In genomic region chr6:11343963-11344714, GRCh38 we compare ENCODE assay signal across 14 cellular contexts.
A peak's percentile ranks its signal among the peaks of the same experiment; 100 is the strongest.
DNase-seq lines count a peak whose midpoint lies in the region; ATAC-seq and TF ChIP-seq lines count a peak whose summit lies in the region.
"Had no signal": no experiment of that assay in that cellular context is flagged by ENCODE, and none has a peak within 500 bp of the region (broad histone marks: within the 10 kb centered on the region; RNA-seq: fewer than 3 reads in every experiment).

No MANE protein-coding gene starts in this region.

- H3K27ac Mint-ChIP-seq in T-helper 17 cell, result peak overlapping the region; percentile 86
- H3K27ac Mint-ChIP-seq: dendritic cell treated with granulocyte-macrophage colony-stimulating factor and Interleukin-4, amounts not matched to agents 40 ng/mL and 50 ng/mL, for 4 days had no signal

- TF ChIP-seq EP300 in stomach (IDR thresholded peaks at IDR 0.05), result no peak

- TF ChIP-seq POLR2A in stomach (IDR thresholded peaks at IDR 0.05), result no peak

- H3K36me3 Mint-ChIP-seq in T-helper 17 cell (ENCODE audit: low read depth), result peaks cover 17% of the 10 kb centered on the region

- TF ChIP-seq CTCF in left lung (IDR thresholded peaks at IDR 0.05) (no peak), stomach (IDR thresholded peaks at IDR 0.05) (no peak)

- peak; percentile 17 for DNase-seq in activated CD8-positive, alpha-beta memory T cell treated with anti-CD3 and anti-CD28 coated beads, Interleukin-2, amount 50 U/mL, for 48 hours
- no peak for DNase-seq in activated CD8-positive, alpha-beta memory T cell treated with anti-CD3 and anti-CD28 coated beads for 24 hours
- DNase-seq in T-helper 17 cell (no peak), left lung (no peak), stomach (peak; percentile 39), NCI-H1436 (lab: John Stamatoyannopoulos, UW) (no peak), middle frontal gyrus (ENCODE audit: extremely low spot score, low spot score) (no peak), RPMI8226 (no peak)
- DNase-seq: NCI-H748 treated with DMSO at 0.1 percent for 48 hours; stimulated activated CD4-positive, alpha-beta T cell treated with anti-CD3 and anti-CD28 coated beads, Interleukin-4, amount 100 ng/mL, for 1 hour had no signal

- intact Hi-C loops in left lung (cut with DNase I), result no loop called here
- intact Hi-C loops in stomach (cut with DNase I; ENCODE audit: low total_unique reads), result no loop called here

- no peak overlapping the region for H3K4me3 ChIP-seq in left lung
- H3K4me3 ChIP-seq in stomach, result no peak overlapping the region
- H3K4me3 ChIP-seq: prostate gland, SK-N-MC had no signal

- H3K36me3 ChIP-seq in left lung (no peaks in the 10 kb centered on the region), stomach (no peaks in the 10 kb centered on the region)
- H3K36me3 ChIP-seq: prostate gland had no signal

- peak overlapping the region; percentile 14 to 63 for H3K27ac ChIP-seq in left lung
- H3K27ac ChIP-seq in stomach, result peak overlapping the region in 1 of 5 donors; percentile 7
- H3K27ac ChIP-seq: HL-60, prostate gland, SK-N-MC had no signal

- peak; percentile 65 for ATAC-seq in T-helper 17 cell
- peak; percentile 93 for ATAC-seq in left lung

- H3K9me3 ChIP-seq in T-helper 17 cell (ENCODE audit: control insufficient read depth, low read length, poor library complexity, severe bottlenecking) (no peaks in the 10 kb centered on the region), left lung (no peaks in the 10 kb centered on the region), stomach (peaks cover 0 to 10% (median 0%) of the 10 kb centered on the region in 4 donors)
- H3K9me3 ChIP-seq: prostate gland had no signal

- H3K4me1 Mint-ChIP-seq in T-helper 17 cell, result peaks cover 47% of the 10 kb centered on the region

- H3K4me1 ChIP-seq in left lung (peaks cover 0 to 34% of the 10 kb centered on the region in 2 donors), stomach (no peaks in the 10 kb centered on the region)
- H3K4me1 ChIP-seq: prostate gland had no signal

- H3K27me3 ChIP-seq in left lung (no peaks in the 10 kb centered on the region), stomach (no peaks in the 10 kb centered on the region)

- H3K27me3 Mint-ChIP-seq in T-helper 17 cell, result no peaks in the 10 kb centered on the region

- 55 to 70% (median 63%) methylated on average over 6 of the region's 6 CpGs for WGBS in stomach, 5 donors

- H3K4me3 Mint-ChIP-seq in T-helper 17 cell, result no peak overlapping the region
- H3K4me3 Mint-ChIP-seq: dendritic cell treated with granulocyte-macrophage colony-stimulating factor and Interleukin-4, amounts not matched to agents 40 ng/mL and 50 ng/mL, for 4 days had no signal

Comparison
In these comparisons a context has a peak if more than half of its experiments do, and no peak if none do; other contexts are left out.
1. DNase-seq: peak in activated CD8-positive, alpha-beta memory T cell treated with anti-CD3 and anti-CD28 coated beads, Interleukin-2, amount 50 U/mL, for 48 hours (single experiment) and stomach (single experiment); none in activated CD8-positive, alpha-beta memory T cell treated with anti-CD3 and anti-CD28 coated beads for 24 hours (single experiment), T-helper 17 cell (0 of 3), left lung (0 of 2), NCI-H1436 (single experiment), middle frontal gyrus (single experiment) and RPMI8226 (single experiment).